27 cellular contexts compared by ENCODE assay signal in the genomic region with DNA sequence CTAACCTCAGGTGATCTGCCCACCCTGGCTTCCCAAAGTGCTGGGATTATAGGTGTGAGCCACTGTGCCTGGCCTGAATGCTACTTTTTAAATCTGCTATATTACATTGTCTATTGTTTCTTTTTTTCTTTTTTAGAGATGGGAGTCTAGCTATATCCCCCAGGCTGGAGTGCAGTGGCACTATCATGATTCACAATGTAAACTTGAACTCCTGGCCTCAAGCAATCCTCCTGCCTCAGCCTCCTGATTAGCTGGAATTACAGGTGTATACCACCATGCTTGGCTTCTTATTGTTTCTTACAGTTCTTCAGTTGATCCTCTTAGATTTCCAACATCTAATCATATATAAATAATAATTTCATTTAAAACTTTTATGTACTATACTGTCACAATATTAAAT.
"Had no signal": no experiment of that assay in that cellular context is flagged by ENCODE, and none has a peak within 500 bp of the region (broad histone marks: within the 10 kb centered on the region; RNA-seq: fewer than 3 reads in every experiment).

No MANE protein-coding gene starts in this region.

- H3K27ac Mint-ChIP-seq: dendritic cell treated with granulocyte-macrophage colony-stimulating factor and Interleukin-4, amounts not matched to agents 40 ng/mL and 50 ng/mL, for 4 days; effector memory CD8-positive, alpha-beta T cell; immature natural killer cell had no signal

- H3K27ac ChIP-seq: colonic mucosa, esophagus squamous epithelium, gastrocnemius medialis, heart left ventricle, left lung, lower lobe of right lung had no signal

- H3K4me1 ChIP-seq: colonic mucosa, gastrocnemius medialis, heart left ventricle, left lung, lower lobe of right lung had no signal

- H3K79me2 ChIP-seq: hepatocyte had no signal

- H3K27me3 Mint-ChIP-seq: dendritic cell treated with granulocyte-macrophage colony-stimulating factor and Interleukin-4, amounts not matched to agents 40 ng/mL and 50 ng/mL, for 4 days; effector memory CD8-positive, alpha-beta T cell had no signal

- H2AFZ ChIP-seq: hepatocyte had no signal

- H3K4me1 Mint-ChIP-seq: immature natural killer cell had no signal

- H3K9me3 Mint-ChIP-seq: dendritic cell treated with granulocyte-macrophage colony-stimulating factor and Interleukin-4, amounts not matched to agents 40 ng/mL and 50 ng/mL, for 4 days; effector memory CD8-positive, alpha-beta T cell; immature natural killer cell had no signal

- H3K9me3 ChIP-seq: colonic mucosa, esophagus squamous epithelium, gastrocnemius medialis, heart left ventricle, left lung, lower lobe of right lung, mucosa of descending colon had no signal

- H3K27me3 ChIP-seq: colonic mucosa, esophagus squamous epithelium, gastrocnemius medialis, heart left ventricle, hepatocyte, left lung had no signal

- H3K36me3 ChIP-seq: colonic mucosa, esophagus squamous epithelium, gastrocnemius medialis, heart left ventricle, left lung, lower lobe of right lung had no signal

- H3K4me3 ChIP-seq: colonic mucosa, esophagus squamous epithelium, gastrocnemius medialis, heart left ventricle, hepatocyte, left lung, lower lobe of right lung, mucosa of descending colon had no signal

- H3K4me3 Mint-ChIP-seq: dendritic cell treated with granulocyte-macrophage colony-stimulating factor and Interleukin-4, amounts not matched to agents 40 ng/mL and 50 ng/mL, for 4 days; effector memory CD8-positive, alpha-beta T cell; immature natural killer cell had no signal

- H3K36me3 Mint-ChIP-seq: immature natural killer cell had no signal

- ATAC-seq: effector memory CD8-positive, alpha-beta T cell; esophagus mucosa; gastrocnemius medialis; heart left ventricle; left lung; left ventricle myocardium superior; lower lobe of right lung; mucosa of descending colon had no signal

- DNase-seq: cerebellar nuclear complex; colonic mucosa; cortex of kidney; effector CD8-positive, alpha-beta T cell; effector memory CD8-positive, alpha-beta T cell; endodermal cell; erythroblast; esophagus squamous epithelium; foreskin fibroblast; foreskin melanocyte; gastrocnemius medialis; glutamatergic neuron; heart left ventricle; hypothalamus; immature natural killer cell; islet precursor cell; kidney; kidney glomerular epithelial cell; left colon; left lung; left ventricle myocardium superior; lower lobe of right lung; mesendoderm; mucosa of descending colon had no signal
